ENCODE assay signal across 1 cellular context in the genomic region with DNA sequence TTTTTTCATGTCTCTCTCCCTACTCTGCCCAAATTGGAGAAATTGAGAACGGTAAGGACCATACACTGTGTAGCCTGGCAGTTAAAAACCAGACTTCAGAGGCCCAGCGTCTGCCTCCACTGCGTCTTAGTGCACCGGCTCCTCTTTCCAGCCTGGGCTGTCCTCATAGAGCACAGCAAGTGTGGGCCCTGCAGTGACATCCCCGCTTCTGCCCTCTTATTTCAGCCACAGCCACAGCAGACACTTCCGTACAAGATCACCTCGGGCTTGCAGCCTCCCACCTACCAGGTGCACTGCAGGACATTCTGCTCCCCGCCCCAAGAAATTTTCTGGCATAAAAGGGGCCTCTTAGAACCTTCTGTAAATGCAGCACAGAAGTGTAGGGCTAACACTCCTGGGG.
TF ChIP-seq lines count a peak whose summit lies in the region.

No MANE protein-coding gene starts in this region.

TF ChIP-seq in GM23338, 12 proteins besides CTCF, POLR2A, EP300 and RAD21:
- no peak for TF ChIP-seq ZNF114 (CRISPR knock-in tag; IDR thresholded peaks at IDR 0.05)
- no peak for TF ChIP-seq EZH2phosphoT487 (IDR thresholded peaks at IDR 0.05; ENCODE audit: unreplicated experiment)
- no peak for TF ChIP-seq NANOG (IDR thresholded peaks at IDR 0.05; ENCODE audit: borderline replicate concordance)
- no peak for TF ChIP-seq POLR2AphosphoS5 (IDR thresholded peaks at IDR 0.05; ENCODE audit: low read depth)
- no peak for TF ChIP-seq EZH2 (IDR thresholded peaks at IDR 0.05; ENCODE audit: low read depth, unreplicated experiment)
- no peak for TF ChIP-seq CREB1 (CRISPR knock-in tag; IDR thresholded peaks at IDR 0.05; ENCODE audit: low read depth)
- TF ChIP-seq, protein P1, sequence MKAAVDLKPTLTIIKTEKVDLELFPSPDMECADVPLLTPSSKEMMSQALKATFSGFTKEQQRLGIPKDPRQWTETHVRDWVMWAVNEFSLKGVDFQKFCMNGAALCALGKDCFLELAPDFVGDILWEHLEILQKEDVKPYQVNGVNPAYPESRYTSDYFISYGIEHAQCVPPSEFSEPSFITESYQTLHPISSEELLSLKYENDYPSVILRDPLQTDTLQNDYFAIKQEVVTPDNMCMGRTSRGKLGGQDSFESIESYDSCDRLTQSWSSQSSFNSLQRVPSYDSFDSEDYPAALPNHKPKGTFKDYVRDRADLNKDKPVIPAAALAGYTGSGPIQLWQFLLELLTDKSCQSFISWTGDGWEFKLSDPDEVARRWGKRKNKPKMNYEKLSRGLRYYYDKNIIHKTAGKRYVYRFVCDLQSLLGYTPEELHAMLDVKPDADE (IDR thresholded peaks at IDR 0.05), result no peak
- no peak for TF ChIP-seq ZNF331 (CRISPR knock-in tag; IDR thresholded peaks at IDR 0.05; ENCODE audit: low read depth)
- no peak for TF ChIP-seq JUNB (IDR thresholded peaks at IDR 0.05; ENCODE audit: unreplicated experiment)
- TF ChIP-seq STAT1 (IDR thresholded peaks at IDR 0.05; ENCODE audit: unreplicated experiment), result no peak
- TF ChIP-seq, protein P2, sequence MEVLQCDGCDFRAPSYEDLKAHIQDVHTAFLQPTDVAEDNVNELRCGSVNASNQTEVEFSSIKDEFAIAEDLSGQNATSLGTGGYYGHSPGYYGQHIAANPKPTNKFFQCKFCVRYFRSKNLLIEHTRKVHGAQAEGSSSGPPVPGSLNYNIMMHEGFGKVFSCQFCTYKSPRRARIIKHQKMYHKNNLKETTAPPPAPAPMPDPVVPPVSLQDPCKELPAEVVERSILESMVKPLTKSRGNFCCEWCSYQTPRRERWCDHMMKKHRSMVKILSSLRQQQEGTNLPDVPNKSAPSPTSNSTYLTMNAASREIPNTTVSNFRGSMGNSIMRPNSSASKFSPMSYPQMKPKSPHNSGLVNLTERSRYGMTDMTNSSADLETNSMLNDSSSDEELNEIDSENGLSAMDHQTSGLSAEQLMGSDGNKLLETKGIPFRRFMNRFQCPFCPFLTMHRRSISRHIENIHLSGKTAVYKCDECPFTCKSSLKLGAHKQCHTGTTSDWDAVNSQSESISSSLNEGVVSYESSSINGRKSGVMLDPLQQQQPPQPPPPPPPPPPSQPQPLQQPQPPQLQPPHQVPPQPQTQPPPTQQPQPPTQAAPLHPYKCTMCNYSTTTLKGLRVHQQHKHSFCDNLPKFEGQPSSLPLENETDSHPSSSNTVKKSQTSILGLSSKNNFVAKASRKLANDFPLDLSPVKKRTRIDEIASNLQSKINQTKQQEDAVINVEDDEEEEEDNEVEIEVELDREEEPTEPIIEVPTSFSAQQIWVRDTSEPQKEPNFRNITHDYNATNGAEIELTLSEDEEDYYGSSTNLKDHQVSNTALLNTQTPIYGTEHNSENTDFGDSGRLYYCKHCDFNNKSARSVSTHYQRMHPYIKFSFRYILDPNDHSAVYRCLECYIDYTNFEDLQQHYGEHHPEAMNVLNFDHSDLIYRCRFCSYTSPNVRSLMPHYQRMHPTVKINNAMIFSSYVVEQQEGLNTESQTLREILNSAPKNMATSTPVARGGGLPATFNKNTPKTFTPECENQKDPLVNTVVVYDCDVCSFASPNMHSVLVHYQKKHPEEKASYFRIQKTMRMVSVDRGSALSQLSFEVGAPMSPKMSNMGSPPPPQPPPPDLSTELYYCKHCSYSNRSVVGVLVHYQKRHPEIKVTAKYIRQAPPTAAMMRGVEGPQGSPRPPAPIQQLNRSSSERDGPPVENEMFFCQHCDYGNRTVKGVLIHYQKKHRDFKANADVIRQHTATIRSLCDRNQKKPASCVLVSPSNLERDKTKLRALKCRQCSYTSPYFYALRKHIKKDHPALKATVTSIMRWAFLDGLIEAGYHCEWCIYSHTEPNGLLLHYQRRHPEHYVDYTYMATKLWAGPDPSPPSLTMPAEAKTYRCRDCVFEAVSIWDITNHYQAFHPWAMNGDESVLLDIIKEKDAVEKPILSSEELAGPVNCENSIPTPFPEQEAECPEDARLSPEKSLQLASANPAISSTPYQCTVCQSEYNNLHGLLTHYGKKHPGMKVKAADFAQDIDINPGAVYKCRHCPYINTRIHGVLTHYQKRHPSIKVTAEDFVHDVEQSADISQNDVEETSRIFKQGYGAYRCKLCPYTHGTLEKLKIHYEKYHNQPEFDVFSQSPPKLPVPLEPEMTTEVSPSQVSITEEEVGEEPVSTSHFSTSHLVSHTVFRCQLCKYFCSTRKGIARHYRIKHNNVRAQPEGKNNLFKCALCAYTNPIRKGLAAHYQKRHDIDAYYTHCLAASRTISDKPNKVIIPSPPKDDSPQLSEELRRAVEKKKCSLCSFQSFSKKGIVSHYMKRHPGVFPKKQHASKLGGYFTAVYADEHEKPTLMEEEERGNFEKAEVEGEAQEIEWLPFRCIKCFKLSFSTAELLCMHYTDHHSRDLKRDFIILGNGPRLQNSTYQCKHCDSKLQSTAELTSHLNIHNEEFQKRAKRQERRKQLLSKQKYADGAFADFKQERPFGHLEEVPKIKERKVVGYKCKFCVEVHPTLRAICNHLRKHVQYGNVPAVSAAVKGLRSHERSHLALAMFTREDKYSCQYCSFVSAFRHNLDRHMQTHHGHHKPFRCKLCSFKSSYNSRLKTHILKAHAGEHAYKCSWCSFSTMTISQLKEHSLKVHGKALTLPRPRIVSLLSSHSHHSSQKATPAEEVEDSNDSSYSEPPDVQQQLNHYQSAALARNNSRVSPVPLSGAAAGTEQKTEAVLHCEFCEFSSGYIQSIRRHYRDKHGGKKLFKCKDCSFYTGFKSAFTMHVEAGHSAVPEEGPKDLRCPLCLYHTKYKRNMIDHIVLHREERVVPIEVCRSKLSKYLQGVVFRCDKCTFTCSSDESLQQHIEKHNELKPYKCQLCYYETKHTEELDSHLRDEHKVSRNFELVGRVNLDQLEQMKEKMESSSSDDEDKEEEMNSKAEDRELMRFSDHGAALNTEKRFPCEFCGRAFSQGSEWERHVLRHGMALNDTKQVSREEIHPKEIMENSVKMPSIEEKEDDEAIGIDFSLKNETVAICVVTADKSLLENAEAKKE (CRISPR knock-in tag; IDR thresholded peaks at IDR 0.05), result no peak
- TF ChIP-seq, protein P3, sequence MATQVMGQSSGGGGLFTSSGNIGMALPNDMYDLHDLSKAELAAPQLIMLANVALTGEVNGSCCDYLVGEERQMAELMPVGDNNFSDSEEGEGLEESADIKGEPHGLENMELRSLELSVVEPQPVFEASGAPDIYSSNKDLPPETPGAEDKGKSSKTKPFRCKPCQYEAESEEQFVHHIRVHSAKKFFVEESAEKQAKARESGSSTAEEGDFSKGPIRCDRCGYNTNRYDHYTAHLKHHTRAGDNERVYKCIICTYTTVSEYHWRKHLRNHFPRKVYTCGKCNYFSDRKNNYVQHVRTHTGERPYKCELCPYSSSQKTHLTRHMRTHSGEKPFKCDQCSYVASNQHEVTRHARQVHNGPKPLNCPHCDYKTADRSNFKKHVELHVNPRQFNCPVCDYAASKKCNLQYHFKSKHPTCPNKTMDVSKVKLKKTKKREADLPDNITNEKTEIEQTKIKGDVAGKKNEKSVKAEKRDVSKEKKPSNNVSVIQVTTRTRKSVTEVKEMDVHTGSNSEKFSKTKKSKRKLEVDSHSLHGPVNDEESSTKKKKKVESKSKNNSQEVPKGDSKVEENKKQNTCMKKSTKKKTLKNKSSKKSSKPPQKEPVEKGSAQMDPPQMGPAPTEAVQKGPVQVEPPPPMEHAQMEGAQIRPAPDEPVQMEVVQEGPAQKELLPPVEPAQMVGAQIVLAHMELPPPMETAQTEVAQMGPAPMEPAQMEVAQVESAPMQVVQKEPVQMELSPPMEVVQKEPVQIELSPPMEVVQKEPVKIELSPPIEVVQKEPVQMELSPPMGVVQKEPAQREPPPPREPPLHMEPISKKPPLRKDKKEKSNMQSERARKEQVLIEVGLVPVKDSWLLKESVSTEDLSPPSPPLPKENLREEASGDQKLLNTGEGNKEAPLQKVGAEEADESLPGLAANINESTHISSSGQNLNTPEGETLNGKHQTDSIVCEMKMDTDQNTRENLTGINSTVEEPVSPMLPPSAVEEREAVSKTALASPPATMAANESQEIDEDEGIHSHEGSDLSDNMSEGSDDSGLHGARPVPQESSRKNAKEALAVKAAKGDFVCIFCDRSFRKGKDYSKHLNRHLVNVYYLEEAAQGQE (IDR thresholded peaks at IDR 0.05; ENCODE audit: unreplicated experiment), result no peak
